Comparison of ENCODE assay signal across 11 cellular contexts in the genomic region with DNA sequence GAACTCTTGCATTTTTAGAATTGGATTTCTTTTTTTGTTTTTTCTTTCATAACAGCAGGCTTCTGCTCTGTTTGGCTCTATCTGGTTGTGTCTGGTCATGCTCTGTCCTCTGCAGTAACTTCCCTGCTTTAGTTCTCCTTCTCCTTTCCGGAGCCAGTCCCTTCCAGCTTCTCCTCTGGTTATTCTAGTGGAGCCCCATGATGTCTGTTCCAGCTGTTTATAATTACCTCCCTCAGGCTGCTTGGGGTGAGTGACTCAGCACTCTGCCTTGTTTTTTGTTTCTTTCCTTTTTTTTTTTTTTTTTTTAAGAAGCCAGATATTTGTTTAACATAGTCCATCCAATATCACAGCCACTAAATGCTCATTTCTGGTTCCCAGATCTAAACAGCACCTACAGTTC.
DNase-seq lines count a peak whose midpoint lies in the region; ATAC-seq and TF ChIP-seq lines count a peak whose summit lies in the region.
"Had no signal": no experiment of that assay in that cellular context is flagged by ENCODE, and none has a peak within 500 bp of the region (broad histone marks: within the 10 kb centered on the region; RNA-seq: fewer than 3 reads in every experiment).

No MANE protein-coding gene starts in this region.

- H3K9me3 ChIP-seq in heart left ventricle (no peaks in the 10 kb centered on the region), gastrocnemius medialis (no peaks in the 10 kb centered on the region)

- no peak for TF ChIP-seq CTCF in GM23338 (conservative IDR thresholded peaks at IDR 0.05; ENCODE audit: low read depth in 2 of 2)
- TF ChIP-seq CTCF in heart left ventricle (IDR thresholded peaks at IDR 0.05), result no peak
- TF ChIP-seq CTCF in gastrocnemius medialis (IDR thresholded peaks at IDR 0.05 in 4 of 5, conservative IDR thresholded peaks at IDR 0.05 in 1 of 5), result no peak

- 33 to 54% (median 41%) methylated on average over 1 of the region's 1 CpG for WGBS in heart left ventricle, 4 donors

- no peaks in the 10 kb centered on the region for H3K9me3 Mint-ChIP-seq in GM23338
- H3K9me3 Mint-ChIP-seq: stimulated activated effector memory CD8-positive, alpha-beta T cell treated with anti-CD3 and anti-CD28 coated beads, Interleukin-12 subunit alpha, Interleukin-12 subunit beta, amount 100 ng/mL, for 72 hours had no signal

- peaks cover 68% of the 10 kb centered on the region for H3K4me1 Mint-ChIP-seq in GM23338
- H3K4me1 Mint-ChIP-seq: immature natural killer cell; stimulated activated effector memory CD8-positive, alpha-beta T cell treated with anti-CD3 and anti-CD28 coated beads, Interleukin-12 subunit alpha, Interleukin-12 subunit beta, amount 100 ng/mL, for 72 hours had no signal

- H4K20me1 ChIP-seq in GM23338 (replicated peaks; ENCODE audit: insufficient read depth), result no peaks in the 10 kb centered on the region

- peaks cover 5% of the 10 kb centered on the region; the same call in 1 of the 2 replicates for H3K36me3 ChIP-seq in GM23338 (ENCODE audit: insufficient read depth)
- H3K36me3 ChIP-seq in heart left ventricle, result no peaks in the 10 kb centered on the region
- no peaks in the 10 kb centered on the region for H3K36me3 ChIP-seq in gastrocnemius medialis

- H3K27me3 Mint-ChIP-seq in GM23338 (ENCODE audit: insufficient read depth, low read depth, poor library complexity), result peaks cover 20% of the 10 kb centered on the region

- no peak overlapping the region for H2AFZ ChIP-seq in GM23338

- DNase-seq in GM23338 (ENCODE audit: low spot score) (no peak), heart left ventricle (peak in 4 of 5 donors; percentile 39 to 60 (median 44)), gastrocnemius medialis (peak; percentile 52 to 53), SW 1271 (lab: John Stamatoyannopoulos, UW) (no peak), posterior cingulate gyrus (no peak)
- DNase-seq in stimulated activated CD4-positive, alpha-beta T cell treated with anti-CD3 and anti-CD28 coated beads, Interleukin-2, amount 100 ng/mL, for 24 hours, result no peak
- DNase-seq: immature natural killer cell, NCI-H1092 treated with DMSO at 0.1 percent for 48 hours had no signal

- H3K4me3 ChIP-seq in GM23338 (no peak overlapping the region), heart left ventricle (no peak overlapping the region), gastrocnemius medialis (no peak overlapping the region)

- peaks cover 23% of the 10 kb centered on the region; the same call in 1 of the 2 replicates for H3F3A ChIP-seq in GM23338 (replicated peaks; ENCODE audit: low read depth)

- peaks cover 77% of the 10 kb centered on the region for H3K36me3 Mint-ChIP-seq in GM23338 (ENCODE audit: low read depth)
- H3K36me3 Mint-ChIP-seq: immature natural killer cell; stimulated activated effector memory CD8-positive, alpha-beta T cell treated with anti-CD3 and anti-CD28 coated beads, Interleukin-12 subunit alpha, Interleukin-12 subunit beta, amount 100 ng/mL, for 72 hours had no signal

- H3K27me3 ChIP-seq in GM23338 (ENCODE audit: insufficient read depth) (no peaks in the 10 kb centered on the region), heart left ventricle (no peaks in the 10 kb centered on the region), gastrocnemius medialis (no peaks in the 10 kb centered on the region)

- peak overlapping the region; percentile 58 for H3K27ac Mint-ChIP-seq in GM23338
- H3K27ac Mint-ChIP-seq: immature natural killer cell; stimulated activated effector memory CD8-positive, alpha-beta T cell treated with anti-CD3 and anti-CD28 coated beads, Interleukin-12 subunit alpha, Interleukin-12 subunit beta, amount 100 ng/mL, for 72 hours had no signal

- peak; percentile 26 for ATAC-seq in GM23338
- ATAC-seq in SK-N-SH treated with all-trans-retinoic acid at 6 μM for 48 hours, result peak; percentile 50; the same call in 2 of the 3 replicates
- peak; percentile 88 to 95 (median 92) for ATAC-seq in heart left ventricle
- ATAC-seq in gastrocnemius medialis, result peak; percentile 88 to 93
- ATAC-seq in HG03139 (IDR thresholded peaks at IDR 0.05; ENCODE audit: unreplicated experiment), result no peak
- ATAC-seq: stimulated activated effector memory CD8-positive, alpha-beta T cell treated with anti-CD3 and anti-CD28 coated beads, Interleukin-12 subunit alpha, Interleukin-12 subunit beta, amount 100 ng/mL, for 72 hours had no signal

- H3K4me3 Mint-ChIP-seq in GM23338, result no peak overlapping the region
- H3K4me3 Mint-ChIP-seq: immature natural killer cell; stimulated activated effector memory CD8-positive, alpha-beta T cell treated with anti-CD3 and anti-CD28 coated beads, Interleukin-12 subunit alpha, Interleukin-12 subunit beta, amount 100 ng/mL, for 72 hours had no signal

- intact Hi-C loops in heart left ventricle (cut with DNase I), result loop anchor here in 1 of 10 donors (10.0 kb wide), 1 partner anchor 185 kb away; no protein-coding TSS in a partner anchor
- intact Hi-C loops in gastrocnemius medialis (cut with DNase I; ENCODE audit: low total_unique reads), result no loop called here
- intact Hi-C loops in posterior cingulate gyrus (cut with DNase I), result no loop called here

- H3K4me2 ChIP-seq in GM23338, result peak overlapping the region; percentile 67

- H3K27ac ChIP-seq in GM23338 (ENCODE audit: low read depth) (peak overlapping the region; percentile 96), heart left ventricle (peak overlapping the region in 10 of 12 donors; percentile 8 to 91 (median 40)), gastrocnemius medialis (peak overlapping the region in 3 of 4 donors; percentile 32 to 53 (median 50))

- in situ Hi-C loops in gastrocnemius medialis (cut with MboI; ENCODE audit: low sequenced_read_pairs in 4 of 4), result loop anchor here in 2 of 4 donors (25.0 kb wide), 1 partner anchor 408 kb away; a partner anchor contains a TSS

- peaks cover 5% of the 10 kb centered on the region for H3K79me2 ChIP-seq in GM23338 (replicated peaks; ENCODE audit: insufficient read depth)

- no peak for TF ChIP-seq POLR2A in heart left ventricle (IDR thresholded peaks at IDR 0.05)
- no peak for TF ChIP-seq POLR2A in gastrocnemius medialis (IDR thresholded peaks at IDR 0.05)

- H3K4me1 ChIP-seq in GM23338 (ENCODE audit: insufficient read depth) (peaks cover 64% of the 10 kb centered on the region), heart left ventricle (peaks cover 0 to 37% (median 5%) of the 10 kb centered on the region in 12 donors), gastrocnemius medialis (peaks cover 0 to 24% of the 10 kb centered on the region in 2 donors)

- peaks cover 9% of the 10 kb centered on the region; the same call in 1 of the 2 replicates for H3K9me2 ChIP-seq in GM23338 (ENCODE audit: insufficient read depth)

TF ChIP-seq in GM23338, 12 proteins besides CTCF, POLR2A, EP300 and RAD21 (continues in another document):
- TF ChIP-seq EZH2 (IDR thresholded peaks at IDR 0.05; ENCODE audit: low read depth, unreplicated experiment), result no peak

TF ChIP-seq in SK-N-SH treated with all-trans-retinoic acid at 6 μM for 48 hours, 23 proteins besides CTCF, POLR2A, EP300 and RAD21:
- TF ChIP-seq TOX (CRISPR knock-in tag; IDR thresholded peaks at IDR 0.05; ENCODE audit: borderline replicate concordance) (no peak), GLIS3 (CRISPR knock-in tag; IDR thresholded peaks at IDR 0.05) (no peak), ZNF565 (CRISPR knock-in tag; conservative IDR thresholded peaks at IDR 0.05; ENCODE audit: low read depth) (no peak), ZFP30 (CRISPR knock-in tag; IDR thresholded peaks at IDR 0.05) (peak; percentile 32; the same call in 1 of the 2 replicates), BACH2 (CRISPR knock-in tag; IDR thresholded peaks at IDR 0.05; ENCODE audit: borderline replicate concordance) (peak; percentile 71; the same call in 1 of the 2 replicates), SNAI2 (CRISPR knock-in tag; IDR thresholded peaks at IDR 0.05) (no peak), ESRRG (CRISPR knock-in tag; IDR thresholded peaks at IDR 0.05) (no peak), TCF4 (CRISPR knock-in tag; IDR thresholded peaks at IDR 0.05; ENCODE audit: borderline replicate concordance) (peak; percentile 53; the same call in 1 of the 2 replicates), ZC3H10 (CRISPR knock-in tag; IDR thresholded peaks at IDR 0.05) (no peak), OSR1 (CRISPR knock-in tag; IDR thresholded peaks at IDR 0.05) (no peak), ZFP3 (CRISPR knock-in tag; IDR thresholded peaks at IDR 0.05) (no peak)
- TF ChIP-seq, protein P1, sequence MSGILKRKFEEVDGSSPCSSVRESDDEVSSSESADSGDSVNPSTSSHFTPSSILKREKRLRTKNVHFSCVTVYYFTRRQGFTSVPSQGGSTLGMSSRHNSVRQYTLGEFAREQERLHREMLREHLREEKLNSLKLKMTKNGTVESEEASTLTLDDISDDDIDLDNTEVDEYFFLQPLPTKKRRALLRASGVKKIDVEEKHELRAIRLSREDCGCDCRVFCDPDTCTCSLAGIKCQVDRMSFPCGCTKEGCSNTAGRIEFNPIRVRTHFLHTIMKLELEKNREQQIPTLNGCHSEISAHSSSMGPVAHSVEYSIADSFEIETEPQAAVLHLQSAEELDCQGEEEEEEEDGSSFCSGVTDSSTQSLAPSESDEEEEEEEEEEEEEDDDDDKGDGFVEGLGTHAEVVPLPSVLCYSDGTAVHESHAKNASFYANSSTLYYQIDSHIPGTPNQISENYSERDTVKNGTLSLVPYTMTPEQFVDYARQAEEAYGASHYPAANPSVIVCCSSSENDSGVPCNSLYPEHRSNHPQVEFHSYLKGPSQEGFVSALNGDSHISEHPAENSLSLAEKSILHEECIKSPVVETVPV (CRISPR knock-in tag; IDR thresholded peaks at IDR 0.05), result no peak
- TF ChIP-seq, protein P2, sequence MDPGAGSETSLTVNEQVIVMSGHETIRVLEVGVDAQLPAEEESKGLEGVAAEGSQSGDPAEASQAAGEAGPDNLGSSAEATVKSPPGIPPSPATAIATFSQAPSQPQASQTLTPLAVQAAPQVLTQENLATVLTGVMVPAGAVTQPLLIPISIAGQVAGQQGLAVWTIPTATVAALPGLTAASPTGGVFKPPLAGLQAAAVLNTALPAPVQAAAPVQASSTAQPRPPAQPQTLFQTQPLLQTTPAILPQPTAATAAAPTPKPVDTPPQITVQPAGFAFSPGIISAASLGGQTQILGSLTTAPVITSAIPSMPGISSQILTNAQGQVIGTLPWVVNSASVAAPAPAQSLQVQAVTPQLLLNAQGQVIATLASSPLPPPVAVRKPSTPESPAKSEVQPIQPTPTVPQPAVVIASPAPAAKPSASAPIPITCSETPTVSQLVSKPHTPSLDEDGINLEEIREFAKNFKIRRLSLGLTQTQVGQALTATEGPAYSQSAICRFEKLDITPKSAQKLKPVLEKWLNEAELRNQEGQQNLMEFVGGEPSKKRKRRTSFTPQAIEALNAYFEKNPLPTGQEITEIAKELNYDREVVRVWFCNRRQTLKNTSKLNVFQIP (CRISPR knock-in tag; IDR thresholded peaks at IDR 0.05; ENCODE audit: borderline replicate concordance, low read depth), result no peak

Comparison
In these comparisons a context has a peak if more than half of its experiments do, and no peak if none do; other contexts are left out.
1. DNase-seq: peak in heart left ventricle (4 of 5) and gastrocnemius medialis (2 of 2); none in GM23338 (single experiment), stimulated activated CD4-positive, alpha-beta T cell treated with anti-CD3 and anti-CD28 coated beads, Interleukin-2, amount 100 ng/mL, for 24 hours (0 of 2), SW 1271 (0 of 2) and posterior cingulate gyrus (0 of 10).
2. H3K27ac ChIP-seq: peak in every context shown above with its lines; median percentile 96 in GM23338; 50 in gastrocnemius medialis; 40 in heart left ventricle.